29 cellular contexts compared by ENCODE assay signal in genomic region chr6:47752801-47753200, GRCh38. TPM values are rescaled to one million over a fixed set of nuclear protein-coding genes. Genes with fewer than 3 reads are reported as not detected.
"Had no signal": no experiment of that assay in that cellular context is flagged by ENCODE, and none has a peak within 500 bp of the region (broad histone marks: within the 10 kb centered on the region; RNA-seq: fewer than 3 reads in every experiment).

No MANE protein-coding gene starts in this region.

- H3K4me1 Mint-ChIP-seq: activated CD4-positive, alpha-beta T cell treated with anti-CD3 and anti-CD28 coated beads, Interleukin-2, amount 10 ng/mL, durations not matched to agents 7 days and 5 days; activated T-helper 17 cell treated with anti-CD3 and anti-CD28 coated beads, Interleukin-2, amount 50 U/mL, for 72 hours; WTC11 had no signal

- H3K27me3 ChIP-seq: ascending aorta, brain microvascular endothelial cell, cardiac muscle cell, SJSA1 had no signal

- ATAC-seq: activated T-helper 17 cell treated with anti-CD3 and anti-CD28 coated beads, Interleukin-2, amount 50 U/mL, for 72 hours; K562; SK-N-SH treated with all-trans-retinoic acid at 6 μM for 48 hours; WTC11 had no signal

- H3K27ac Mint-ChIP-seq: activated CD4-positive, alpha-beta memory T cell treated with anti-CD3 and anti-CD28 coated beads for 36 hours; activated CD4-positive, alpha-beta T cell treated with anti-CD3 and anti-CD28 coated beads, Interleukin-2, amount 10 ng/mL, durations not matched to agents 7 days and 5 days; activated naive CD4-positive, alpha-beta T cell treated with anti-CD3 and anti-CD28 coated beads for 36 hours; activated naive CD8-positive, alpha-beta T cell treated with anti-CD3 and anti-CD28 coated beads, Interleukin-2, amount 10 ng/mL, durations not matched to agents 7 days and 5 days; activated T-helper 17 cell treated with anti-CD3 and anti-CD28 coated beads, Interleukin-2, amount 50 U/mL, for 72 hours; T-helper 1 cell treated with Interleukin-12 subunit alpha and Interleukin-12 subunit beta and Interleukin-4 antibody, amounts not matched to agents 30 μg/mL and 1 μg/mL, for 36 hours; WTC11 had no signal

- DNase-seq: activated CD4-positive, alpha-beta memory T cell treated with anti-CD3 and anti-CD28 coated beads for 36 hours; activated CD4-positive, alpha-beta T cell treated with anti-CD3 and anti-CD28 coated beads, Interleukin-2, amount 10 ng/mL, durations not matched to agents 7 days and 5 days; activated CD8-positive, alpha-beta memory T cell treated with anti-CD3 and anti-CD28 coated beads for 24 hours; activated gamma-delta T cell; activated naive CD4-positive, alpha-beta T cell treated with anti-CD3 and anti-CD28 coated beads for 36 hours; activated naive CD8-positive, alpha-beta T cell treated with anti-CD3 and anti-CD28 coated beads, Interleukin-2, amount 10 ng/mL, durations not matched to agents 7 days and 5 days; activated T-cell treated with anti-CD3 and anti-CD28 coated beads for 4 hours; activated T-cell treated with anti-CD3 and anti-CD28 coated beads, Interleukin-2, amount 50 U/mL, for 48 hours; amniotic stem cell; brain microvascular endothelial cell; Karpas-422; NCI-H1105; NCI-H1436; NCI-H1694 treated with DMSO at 0.1 percent for 48 hours; NCI-H2029 treated with DMSO at 0.1 percent for 48 hours; NCI-H345; NCI-H510A; NCI-H69; NK-92 treated with Interleukin-12 subunit alpha and Interleukin-12 subunit beta, amount 100 ng/mL, for 24 hours; SHP77; SW 1271 had no signal

- H3K36me3 Mint-ChIP-seq: activated CD4-positive, alpha-beta memory T cell treated with anti-CD3 and anti-CD28 coated beads for 36 hours had no signal

- H3K9me3 ChIP-seq: ascending aorta, SJSA1 had no signal

- H3K4me3 Mint-ChIP-seq: activated CD4-positive, alpha-beta memory T cell treated with anti-CD3 and anti-CD28 coated beads for 36 hours; activated CD4-positive, alpha-beta T cell treated with anti-CD3 and anti-CD28 coated beads, Interleukin-2, amount 10 ng/mL, durations not matched to agents 7 days and 5 days; activated naive CD4-positive, alpha-beta T cell treated with anti-CD3 and anti-CD28 coated beads for 36 hours; activated naive CD8-positive, alpha-beta T cell treated with anti-CD3 and anti-CD28 coated beads, Interleukin-2, amount 10 ng/mL, durations not matched to agents 7 days and 5 days; activated T-helper 17 cell treated with anti-CD3 and anti-CD28 coated beads, Interleukin-2, amount 50 U/mL, for 72 hours; T-helper 1 cell treated with Interleukin-12 subunit alpha and Interleukin-12 subunit beta and Interleukin-4 antibody, amounts not matched to agents 30 μg/mL and 1 μg/mL, for 36 hours; WTC11 had no signal

- H3K4me1 ChIP-seq: ascending aorta, SJSA1 had no signal

- H3K27ac ChIP-seq: ascending aorta, brain microvascular endothelial cell, cardiac muscle cell, SJSA1 had no signal

- H3K9me3 Mint-ChIP-seq: activated naive CD8-positive, alpha-beta T cell treated with anti-CD3 and anti-CD28 coated beads, Interleukin-2, amount 10 ng/mL, durations not matched to agents 7 days and 5 days; activated T-helper 17 cell treated with anti-CD3 and anti-CD28 coated beads, Interleukin-2, amount 50 U/mL, for 72 hours; T-helper 1 cell treated with Interleukin-12 subunit alpha and Interleukin-12 subunit beta and Interleukin-4 antibody, amounts not matched to agents 30 μg/mL and 1 μg/mL, for 36 hours had no signal

- H3K36me3 ChIP-seq: ascending aorta, brain microvascular endothelial cell, cardiac muscle cell, SJSA1 had no signal

- H3K4me3 ChIP-seq: ascending aorta, cardiac muscle cell, K562, SJSA1 had no signal

RNA-seq across cellular contexts. Expression of gene OPN5, which starts 29.0 kb away (rescaled TPM):
- total RNA-seq: activated CD4-positive, alpha-beta memory T cell treated with anti-CD3 and anti-CD28 coated beads for 36 hours; activated CD4-positive, alpha-beta T cell treated with anti-CD3 and anti-CD28 coated beads, Interleukin-2, amount 10 ng/mL, durations not matched to agents 7 days and 5 days; activated naive CD4-positive, alpha-beta T cell treated with anti-CD3 and anti-CD28 coated beads for 36 hours; activated naive CD8-positive, alpha-beta T cell treated with anti-CD3 and anti-CD28 coated beads, Interleukin-2, amount 10 ng/mL, durations not matched to agents 7 days and 5 days; activated T-helper 17 cell treated with anti-CD3 and anti-CD28 coated beads, Interleukin-2, amount 50 U/mL, for 72 hours; ascending aorta; cardiac muscle cell; K562; SJSA1; WTC11 had no signal
- polyA plus RNA-seq: cardiac muscle cell, K562 had no signal

RNA-seq across cellular contexts. Expression of gene ADGRF4, which starts 54.4 kb away (rescaled TPM):
- total RNA-seq: activated CD4-positive, alpha-beta memory T cell treated with anti-CD3 and anti-CD28 coated beads for 36 hours; activated CD4-positive, alpha-beta T cell treated with anti-CD3 and anti-CD28 coated beads, Interleukin-2, amount 10 ng/mL, durations not matched to agents 7 days and 5 days; activated naive CD4-positive, alpha-beta T cell treated with anti-CD3 and anti-CD28 coated beads for 36 hours; activated naive CD8-positive, alpha-beta T cell treated with anti-CD3 and anti-CD28 coated beads, Interleukin-2, amount 10 ng/mL, durations not matched to agents 7 days and 5 days; activated T-helper 17 cell treated with anti-CD3 and anti-CD28 coated beads, Interleukin-2, amount 50 U/mL, for 72 hours; ascending aorta; cardiac muscle cell; K562; SJSA1; WTC11 had no signal
- polyA plus RNA-seq: cardiac muscle cell, K562 had no signal
